27 cellular contexts compared by ENCODE assay signal in genomic region chr6:5514353-5514752, GRCh38.
DNase-seq lines count a peak whose midpoint lies in the region; ATAC-seq and TF ChIP-seq lines count a peak whose summit lies in the region.
"Had no signal": no experiment of that assay in that cellular context is flagged by ENCODE, and none has a peak within 500 bp of the region (broad histone marks: within the 10 kb centered on the region; RNA-seq: fewer than 3 reads in every experiment).

No MANE protein-coding gene starts in this region.

- H3K4me3 Mint-ChIP-seq in activated T-helper 17 cell treated with anti-CD3 and anti-CD28 coated beads, Interleukin-2, amount 50 U/mL, for 72 hours: peak overlapping the region; percentile 27
- H3K4me3 Mint-ChIP-seq in T-cell: no peak overlapping the region
- H3K4me3 Mint-ChIP-seq: activated CD4-positive, alpha-beta T cell treated with anti-CD3 and anti-CD28 coated beads for 36 hours; activated naive CD8-positive, alpha-beta T cell treated with anti-CD3 and anti-CD28 coated beads, Interleukin-2, amount 50 U/mL, for 24 hours; B cell; CD8-positive, alpha-beta T cell; memory B cell; neural progenitor cell; T-helper 2 cell treated with Interferon-gamma antibody and Interleukin-4, amounts not matched to agents 5 μg/mL and 100 μg/mL, for 36 hours had no signal

- H4K20me1 ChIP-seq in smooth muscle cell (ENCODE audit: low read depth): peaks cover 82% of the 10 kb centered on the region

- H3F3A ChIP-seq in smooth muscle cell (ENCODE audit: low read depth): peaks cover 7% of the 10 kb centered on the region

- H3K27me3 ChIP-seq in smooth muscle cell (ENCODE audit: low read depth): no peaks in the 10 kb centered on the region
- H3K27me3 ChIP-seq: esophagus muscularis mucosa, gastrocnemius medialis, hepatocyte, neural progenitor cell, spleen, tibial nerve had no signal

- ATAC-seq in GM21447 (IDR thresholded peaks at IDR 0.05; ENCODE audit: unreplicated experiment): peak; percentile 50
- peak; percentile 45 for ATAC-seq in HG03066 (IDR thresholded peaks at IDR 0.05; ENCODE audit: low read depth, unreplicated experiment)
- peak; percentile 5 for ATAC-seq in activated T-helper 17 cell treated with anti-CD3 and anti-CD28 coated beads, Interleukin-2, amount 50 U/mL, for 72 hours (replicated peaks)
- ATAC-seq in T-cell (replicated peaks in 1 of 4): no peak
- ATAC-seq in GM18907 (IDR thresholded peaks at IDR 0.05; ENCODE audit: unreplicated experiment): no peak
- ATAC-seq: activated CD4-positive, alpha-beta T cell treated with anti-CD3 and anti-CD28 coated beads for 36 hours; activated naive CD8-positive, alpha-beta T cell treated with anti-CD3 and anti-CD28 coated beads, Interleukin-2, amount 50 U/mL, for 24 hours; CD8-positive, alpha-beta T cell; gastrocnemius medialis; left colon; right cardiac atrium had no signal

- no peaks in the 10 kb centered on the region for H3K4me1 ChIP-seq in smooth muscle cell (ENCODE audit: low read depth)
- H3K4me1 ChIP-seq: esophagus muscularis mucosa, gastrocnemius medialis, tibial nerve had no signal

- no peak overlapping the region for H3K27ac ChIP-seq in smooth muscle cell (ENCODE audit: low read depth)
- H3K27ac ChIP-seq: esophagus muscularis mucosa, gastrocnemius medialis, hepatocyte, HL-60, neural progenitor cell, spleen, tibial nerve had no signal

- no peak for TF ChIP-seq CTCF in GM13976 (IDR thresholded peaks at IDR 0.05; ENCODE audit: borderline replicate concordance, control extremely low read depth, extremely low read depth, insufficient read depth, missing control alignments)
- TF ChIP-seq CTCF in smooth muscle cell (IDR thresholded peaks at IDR 0.05; ENCODE audit: borderline replicate concordance, insufficient read depth, poor library complexity, severe bottlenecking): no peak

- no peak overlapping the region for H3K4me2 ChIP-seq in smooth muscle cell
- H3K4me2 ChIP-seq: hepatocyte, neural progenitor cell had no signal

- H3K9ac ChIP-seq in smooth muscle cell (ENCODE audit: low read depth): no peak overlapping the region
- H3K9ac ChIP-seq: neural progenitor cell had no signal

- H3K36me3 ChIP-seq in smooth muscle cell (ENCODE audit: low read depth): no peaks in the 10 kb centered on the region
- H3K36me3 ChIP-seq: gastrocnemius medialis, neural progenitor cell, tibial nerve had no signal

- H3K36me3 Mint-ChIP-seq in activated T-helper 17 cell treated with anti-CD3 and anti-CD28 coated beads, Interleukin-2, amount 50 U/mL, for 72 hours (ENCODE audit: low read depth): no peaks in the 10 kb centered on the region
- peaks cover 8% of the 10 kb centered on the region for H3K36me3 Mint-ChIP-seq in T-cell
- H3K36me3 Mint-ChIP-seq: neural progenitor cell had no signal

- H3K79me2 ChIP-seq in smooth muscle cell (ENCODE audit: low read depth): no peaks in the 10 kb centered on the region
- H3K79me2 ChIP-seq: hepatocyte had no signal

- CTCF ChIA-PET in T-cell (lab: Charles Lee): no interaction called here

- H2AFZ ChIP-seq in smooth muscle cell (ENCODE audit: low read depth): no peak overlapping the region
- H2AFZ ChIP-seq: hepatocyte, neural progenitor cell had no signal

- H3K4me3 ChIP-seq in smooth muscle cell: no peak overlapping the region
- H3K4me3 ChIP-seq: esophagus muscularis mucosa, gastrocnemius medialis, hepatocyte, neural progenitor cell, spleen, tibial nerve had no signal

- POLR2A ChIA-PET in T-cell (lab: Charles Lee): no interaction called here

- no peak overlapping the region for H3K27ac Mint-ChIP-seq in activated T-helper 17 cell treated with anti-CD3 and anti-CD28 coated beads, Interleukin-2, amount 50 U/mL, for 72 hours
- H3K27ac Mint-ChIP-seq in T-cell: no peak overlapping the region
- H3K27ac Mint-ChIP-seq: activated CD4-positive, alpha-beta T cell treated with anti-CD3 and anti-CD28 coated beads for 36 hours; activated naive CD8-positive, alpha-beta T cell treated with anti-CD3 and anti-CD28 coated beads, Interleukin-2, amount 50 U/mL, for 24 hours; B cell; CD8-positive, alpha-beta T cell; memory B cell; neural progenitor cell; T-helper 2 cell treated with Interferon-gamma antibody and Interleukin-4, amounts not matched to agents 5 μg/mL and 100 μg/mL, for 36 hours had no signal

- DNase-seq in GM13976 (ENCODE audit: low spot score) (peak; percentile 27), T-cell (no peak), Ammon's horn (ENCODE audit: low spot score) (no peak), smooth muscle cell (lab: John Stamatoyannopoulos, UW; ENCODE audit: unreplicated experiment) (no peak)
- DNase-seq: activated CD4-positive, alpha-beta T cell treated with anti-CD3 and anti-CD28 coated beads for 36 hours; activated gamma-delta T cell; activated naive CD8-positive, alpha-beta T cell treated with anti-CD3 and anti-CD28 coated beads, Interleukin-2, amount 50 U/mL, for 24 hours; CD8-positive, alpha-beta T cell; dermis blood vessel endothelial cell; gastrocnemius medialis; left colon; NCI-H1436; NCI-H82; right cardiac atrium; spleen had no signal

- H3K4me1 Mint-ChIP-seq in activated T-helper 17 cell treated with anti-CD3 and anti-CD28 coated beads, Interleukin-2, amount 50 U/mL, for 72 hours: peaks cover 43% of the 10 kb centered on the region
- H3K4me1 Mint-ChIP-seq in T-cell: peaks cover 39 to 56% (median 49%) of the 10 kb centered on the region in 3 donors

- no peaks in the 10 kb centered on the region for H3K9me3 ChIP-seq in smooth muscle cell (replicated peaks; ENCODE audit: low read depth)
- H3K9me3 ChIP-seq: esophagus muscularis mucosa, gastrocnemius medialis, spleen, tibial nerve had no signal

- in situ Hi-C loops in GM13976 (cut with MboI; ENCODE audit: low sequenced_read_pairs, unreplicated experiment): no loop called here

- H3K27me3 Mint-ChIP-seq in activated T-helper 17 cell treated with anti-CD3 and anti-CD28 coated beads, Interleukin-2, amount 50 U/mL, for 72 hours: no peaks in the 10 kb centered on the region
- no peaks in the 10 kb centered on the region for H3K27me3 Mint-ChIP-seq in T-cell
- H3K27me3 Mint-ChIP-seq: activated CD4-positive, alpha-beta T cell treated with anti-CD3 and anti-CD28 coated beads for 36 hours; activated naive CD8-positive, alpha-beta T cell treated with anti-CD3 and anti-CD28 coated beads, Interleukin-2, amount 50 U/mL, for 24 hours; B cell; memory B cell had no signal

- no peaks in the 10 kb centered on the region for H3K9me3 Mint-ChIP-seq in activated T-helper 17 cell treated with anti-CD3 and anti-CD28 coated beads, Interleukin-2, amount 50 U/mL, for 72 hours
- H3K9me3 Mint-ChIP-seq in T-cell: no peaks in the 10 kb centered on the region
- H3K9me3 Mint-ChIP-seq: activated naive CD8-positive, alpha-beta T cell treated with anti-CD3 and anti-CD28 coated beads, Interleukin-2, amount 50 U/mL, for 24 hours; CD8-positive, alpha-beta T cell; memory B cell; neural progenitor cell; T-helper 2 cell treated with Interferon-gamma antibody and Interleukin-4, amounts not matched to agents 5 μg/mL and 100 μg/mL, for 36 hours had no signal

Comparison
In these comparisons a context has a peak if more than half of its experiments do, and no peak if none do; other contexts are left out.
1. ATAC-seq: peak in GM21447 (single experiment), HG03066 (single experiment) and activated T-helper 17 cell treated with anti-CD3 and anti-CD28 coated beads, Interleukin-2, amount 50 U/mL, for 72 hours (single experiment); none in T-cell (0 of 4) and GM18907 (single experiment).